ENCODE assay signal across 26 cellular contexts in the genomic region with DNA sequence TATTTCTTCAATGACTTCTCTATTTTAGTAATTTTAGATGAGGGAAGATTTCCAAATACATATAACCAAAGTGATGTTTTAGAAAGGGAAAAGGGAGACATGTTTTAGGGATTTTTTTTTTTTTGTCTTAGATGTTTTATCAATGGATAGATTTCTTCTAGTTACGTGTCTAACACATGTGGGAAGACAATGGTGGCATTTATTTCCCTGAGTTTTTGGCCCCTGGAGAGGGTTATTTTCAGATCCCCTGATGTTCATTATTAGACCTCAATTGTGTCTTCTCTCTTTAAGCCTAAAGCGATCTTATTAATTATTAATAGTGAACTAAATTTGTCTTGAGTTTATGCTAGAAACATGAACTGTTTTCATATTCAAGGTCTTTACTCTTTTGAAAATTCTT.
"Had no signal": no experiment of that assay in that cellular context is flagged by ENCODE, and none has a peak within 500 bp of the region (broad histone marks: within the 10 kb centered on the region; RNA-seq: fewer than 3 reads in every experiment).

No MANE protein-coding gene starts in this region.

- H3K4me3 ChIP-seq: left lung, lower lobe of right lung, ovary, right atrium auricular region, right lobe of liver, smooth muscle cell, testis, thyroid gland, transverse colon, upper lobe of left lung had no signal

- ATAC-seq: left colon; left lung; lower lobe of right lung; naive thymus-derived CD8-positive, alpha-beta T cell; stimulated activated memory B cell treated with anti-CD40 and anti-IgM and Interleukin-4, amounts not matched to agents 10 μg/mL and 1 μg/mL and 100 μg/mL, for 72 hours; stimulated activated naive CD8-positive, alpha-beta T cell treated with anti-CD3 and anti-CD28 coated beads, Interleukin-15, amount 100 ng/mL, for 72 hours had no signal

- H3K9me3 Mint-ChIP-seq: immature natural killer cell; naive thymus-derived CD8-positive, alpha-beta T cell; nephron; stimulated activated memory B cell treated with anti-CD40 and anti-IgM and Interleukin-4, amounts not matched to agents 10 μg/mL and 1 μg/mL and 100 μg/mL, for 72 hours; stimulated activated naive CD8-positive, alpha-beta T cell treated with anti-CD3 and anti-CD28 coated beads, Interleukin-15, amount 100 ng/mL, for 72 hours had no signal

- H3K4me1 ChIP-seq: left lung, lower lobe of right lung, right atrium auricular region, testis, thyroid gland, transverse colon, upper lobe of left lung had no signal

- DNase-seq: hypothalamus; immature natural killer cell; kidney; left colon; left lung; lower lobe of right lung; mesenchymal stem cell; naive thymus-derived CD8-positive, alpha-beta T cell; ovary; right lobe of liver; stimulated activated CD4-positive, alpha-beta T cell treated with anti-CD3 and anti-CD28 coated beads, Interleukin-1b, Interleukin-23, amount 100 ng/mL, for 48 hours; stimulated activated CD4-positive, alpha-beta T cell treated with anti-CD3 and anti-CD28 coated beads, Interleukin-2, amount 100 ng/mL, for 48 hours; stimulated activated CD4-positive, alpha-beta T cell treated with anti-CD3 and anti-CD28 coated beads, Interleukin-4, amount 100 ng/mL, for 4 hours; stimulated activated CD8-positive, alpha-beta memory T cell treated with anti-CD3 and anti-CD28 coated beads, Interleukin-4, amount 100 ng/mL, for 48 hours; stimulated activated naive CD4-positive, alpha-beta T cell treated with Interleukin-2 at 50 U/mL for 16 hours; stimulated activated naive CD8-positive, alpha-beta T cell treated with anti-CD3 and anti-CD28 coated beads, Interleukin-15, amount 100 ng/mL, for 72 hours; substantia nigra; testis; thyroid gland; transverse colon; upper lobe of left lung had no signal

- H3K27me3 Mint-ChIP-seq: naive thymus-derived CD8-positive, alpha-beta T cell; progenitor cell of endocrine pancreas; stimulated activated memory B cell treated with anti-CD40 and anti-IgM and Interleukin-4, amounts not matched to agents 10 μg/mL and 1 μg/mL and 100 μg/mL, for 72 hours; stimulated activated naive CD8-positive, alpha-beta T cell treated with anti-CD3 and anti-CD28 coated beads, Interleukin-15, amount 100 ng/mL, for 72 hours had no signal

- H3K27ac Mint-ChIP-seq: immature natural killer cell; progenitor cell of endocrine pancreas; stimulated activated memory B cell treated with anti-CD40 and anti-IgM and Interleukin-4, amounts not matched to agents 10 μg/mL and 1 μg/mL and 100 μg/mL, for 72 hours had no signal

- H3K4me2 ChIP-seq: smooth muscle cell had no signal

- H3K4me3 Mint-ChIP-seq: immature natural killer cell; naive thymus-derived CD8-positive, alpha-beta T cell; nephron; stimulated activated memory B cell treated with anti-CD40 and anti-IgM and Interleukin-4, amounts not matched to agents 10 μg/mL and 1 μg/mL and 100 μg/mL, for 72 hours; stimulated activated naive CD8-positive, alpha-beta T cell treated with anti-CD3 and anti-CD28 coated beads, Interleukin-15, amount 100 ng/mL, for 72 hours had no signal

- H3K36me3 ChIP-seq: ovary had no signal

- H3K9me3 ChIP-seq: left lung, lower lobe of right lung, ovary, right atrium auricular region, right lobe of liver, testis, thyroid gland, transverse colon, upper lobe of left lung had no signal

- H3K27ac ChIP-seq: left lung, lower lobe of right lung, ovary, right atrium auricular region, testis, thyroid gland, transverse colon, upper lobe of left lung had no signal

- H3K27me3 ChIP-seq: left lung, ovary, right atrium auricular region, right lobe of liver, testis, thyroid gland, transverse colon, upper lobe of left lung had no signal

- H3K4me1 Mint-ChIP-seq: immature natural killer cell; nephron; stimulated activated memory B cell treated with anti-CD40 and anti-IgM and Interleukin-4, amounts not matched to agents 10 μg/mL and 1 μg/mL and 100 μg/mL, for 72 hours; stimulated activated naive CD8-positive, alpha-beta T cell treated with anti-CD3 and anti-CD28 coated beads, Interleukin-15, amount 100 ng/mL, for 72 hours had no signal
